10 cellular contexts compared by ENCODE assay signal in the genomic region with DNA sequence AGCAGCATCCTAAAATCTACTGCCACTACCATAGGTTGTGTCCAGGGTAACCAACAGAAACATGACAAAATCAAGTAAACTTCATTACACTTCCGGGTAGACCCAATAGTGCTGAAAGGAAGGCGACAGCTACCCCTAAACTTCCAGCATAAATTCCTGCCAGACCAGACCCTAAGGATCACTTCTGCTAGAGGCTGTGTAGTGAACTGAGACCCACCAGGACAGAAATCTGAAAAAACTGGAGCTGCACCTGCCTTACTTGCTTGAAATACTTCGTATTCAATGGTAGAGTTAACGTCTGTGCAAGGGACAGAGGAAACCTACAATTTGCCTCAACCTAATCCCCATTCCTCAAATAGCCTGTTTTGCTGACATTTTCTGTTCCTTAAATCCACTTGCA. TPM values are rescaled to one million over a fixed set of nuclear protein-coding genes. Genes with fewer than 3 reads are reported as not detected.
DNase-seq lines count a peak whose midpoint lies in the region; ATAC-seq and TF ChIP-seq lines count a peak whose summit lies in the region.
"Had no signal": no experiment of that assay in that cellular context is flagged by ENCODE, and none has a peak within 500 bp of the region (broad histone marks: within the 10 kb centered on the region; RNA-seq: fewer than 3 reads in every experiment).

No MANE protein-coding gene starts in this region.

- H3K27me3 ChIP-seq in CD4-positive, alpha-beta T cell (ENCODE audit: control insufficient read depth, insufficient read depth, low read length), result no peaks in the 10 kb centered on the region
- H3K27me3 ChIP-seq in HL-60 (ENCODE audit: insufficient read depth, poor library complexity, severe bottlenecking), result no peaks in the 10 kb centered on the region
- H3K27me3 ChIP-seq in mucosa of rectum (ENCODE audit: control insufficient read depth in 2 of 2, insufficient read depth in 2 of 2, low read length in 2 of 2), result no peaks in the 10 kb centered on the region

- H3K27ac ChIP-seq in CD4-positive, alpha-beta T cell (ENCODE audit: low read depth, low read length), result peak overlapping the region; percentile 99
- H3K27ac ChIP-seq in HL-60 (replicated peaks) (peak overlapping the region; percentile 89), mucosa of rectum (ENCODE audit: low read depth in 2 of 2, low read length in 2 of 2) (peak overlapping the region; percentile 99 to 100)

- peaks cover 47% of the 10 kb centered on the region for H3K36me3 Mint-ChIP-seq in CD4-positive, alpha-beta T cell (ENCODE audit: low read depth)
- H3K36me3 Mint-ChIP-seq in activated T-helper 17 cell treated with anti-CD3 and anti-CD28 coated beads, Interleukin-2, amount 50 U/mL, for 72 hours (ENCODE audit: low read depth), result peaks cover 99% of the 10 kb centered on the region

- CTCF ChIA-PET in CD4-positive, alpha-beta T cell (lab: Charles Lee), result no interaction called here

- H3K4me1 ChIP-seq in mucosa of rectum (ENCODE audit: control insufficient read depth in 2 of 2, insufficient read depth in 2 of 2, low read length in 2 of 2), result peaks cover 18 to 25% of the 10 kb centered on the region in 2 donors

- H3K36me3 ChIP-seq in mucosa of rectum (ENCODE audit: control insufficient read depth in 2 of 2, insufficient read depth in 2 of 2, low read length in 2 of 2), result peaks cover 2 to 4% of the 10 kb centered on the region in 2 donors

- H3K9me3 ChIP-seq in CD4-positive, alpha-beta T cell (ENCODE audit: control insufficient read depth, low read length), result no peaks in the 10 kb centered on the region
- H3K9me3 ChIP-seq in mucosa of rectum (ENCODE audit: control insufficient read depth in 2 of 2, low read length in 2 of 2), result no peaks in the 10 kb centered on the region
- H3K9me3 ChIP-seq: mucosa of descending colon had no signal

- H3K9ac ChIP-seq in mucosa of rectum (ENCODE audit: low read depth in 1 of 2, low read length in 2 of 2), result peak overlapping the region; percentile 42 to 98

- H3K4me3 ChIP-seq in HL-60 (replicated peaks; ENCODE audit: insufficient read depth, low read length) (no peak overlapping the region), mucosa of rectum (ENCODE audit: low read length in 2 of 2) (peak overlapping the region in 1 of 2 donors; percentile 91)

- H3K27me3 Mint-ChIP-seq in CD4-positive, alpha-beta T cell, result no peaks in the 10 kb centered on the region
- H3K27me3 Mint-ChIP-seq in activated T-helper 17 cell treated with anti-CD3 and anti-CD28 coated beads, Interleukin-2, amount 50 U/mL, for 72 hours, result no peaks in the 10 kb centered on the region

- H3K4me1 Mint-ChIP-seq in CD4-positive, alpha-beta T cell (ENCODE audit: low read depth), result peaks cover 76% of the 10 kb centered on the region
- peaks cover 42% of the 10 kb centered on the region for H3K4me1 Mint-ChIP-seq in activated T-helper 17 cell treated with anti-CD3 and anti-CD28 coated beads, Interleukin-2, amount 50 U/mL, for 72 hours

- peak overlapping the region; percentile 88 for H3K4me3 Mint-ChIP-seq in CD4-positive, alpha-beta T cell
- H3K4me3 Mint-ChIP-seq in activated T-helper 17 cell treated with anti-CD3 and anti-CD28 coated beads, Interleukin-2, amount 50 U/mL, for 72 hours, result peak overlapping the region; percentile 93

- no peak for DNase-seq in CD4-positive, alpha-beta T cell
- DNase-seq in HL-60 (ENCODE audit: low read depth in 1 of 2, low spot score in 1 of 2), result no peak
- no peak for DNase-seq in nucleus accumbens (lab: John Stamatoyannopoulos, UW)
- DNase-seq: mucosa of descending colon, NCI-H187 had no signal

- ATAC-seq in CD4-positive, alpha-beta T cell (ENCODE audit: poor library complexity), result no peak
- ATAC-seq in activated T-helper 17 cell treated with anti-CD3 and anti-CD28 coated beads, Interleukin-2, amount 50 U/mL, for 72 hours (replicated peaks), result no peak
- no peak for ATAC-seq in GM19035 (IDR thresholded peaks at IDR 0.05; ENCODE audit: unreplicated experiment)
- ATAC-seq in GM18511 (IDR thresholded peaks at IDR 0.05; ENCODE audit: unreplicated experiment), result no peak
- ATAC-seq in HG03139 (IDR thresholded peaks at IDR 0.05; ENCODE audit: unreplicated experiment), result no peak

- POLR2A ChIA-PET in CD4-positive, alpha-beta T cell (lab: Charles Lee), result no interaction called here

- peak overlapping the region; percentile 94 for H3K27ac Mint-ChIP-seq in CD4-positive, alpha-beta T cell
- H3K27ac Mint-ChIP-seq in activated T-helper 17 cell treated with anti-CD3 and anti-CD28 coated beads, Interleukin-2, amount 50 U/mL, for 72 hours, result peak overlapping the region; percentile 97

- no peaks in the 10 kb centered on the region for H3K9me3 Mint-ChIP-seq in CD4-positive, alpha-beta T cell
- no peaks in the 10 kb centered on the region for H3K9me3 Mint-ChIP-seq in activated T-helper 17 cell treated with anti-CD3 and anti-CD28 coated beads, Interleukin-2, amount 50 U/mL, for 72 hours

- no peak for TF ChIP-seq CTCF in CD4-positive, alpha-beta T cell (IDR thresholded peaks at IDR 0.05)
- TF ChIP-seq CTCF in HL-60 (IDR thresholded peaks at IDR 0.05; ENCODE audit: insufficient read depth, low read length), result no peak

- intact Hi-C loops in CD4-positive, alpha-beta T cell (cut with DNase I, micrococcal nuclease), result loop anchor here (5.0 to 10.0 kb wide), 4 partner anchors 110 to 930 kb away; a partner anchor contains a TSS

RNA-seq across cellular contexts. Expression of a gene that starts 1.0 kb away (rescaled TPM):
- 100 to 1,000 TPM; 109 to 112 TPM for total RNA-seq in CD4-positive, alpha-beta T cell
- total RNA-seq in activated T-helper 17 cell treated with anti-CD3 and anti-CD28 coated beads, Interleukin-2, amount 50 U/mL, for 72 hours, result 10 to 100 TPM; 33.1 to 40.1 TPM

RNA-seq across cellular contexts. Expression of a gene that starts 6.3 kb away (rescaled TPM):
- total RNA-seq in CD4-positive, alpha-beta T cell, result 1 to 10 TPM; 5.6 to 6.9 TPM
- 100 to 1,000 TPM; 179 to 230 TPM for total RNA-seq in activated T-helper 17 cell treated with anti-CD3 and anti-CD28 coated beads, Interleukin-2, amount 50 U/mL, for 72 hours

Comparison
In these comparisons a context has a peak if more than half of its experiments do, and no peak if none do; other contexts are left out.
1. RNA of a gene that starts 6.3 kb away (total RNA-seq): 179 to 230 TPM in activated T-helper 17 cell treated with anti-CD3 and anti-CD28 coated beads, Interleukin-2, amount 50 U/mL, for 72 hours; 5.6 to 6.9 TPM in CD4-positive, alpha-beta T cell; every median in the first group is over 10 times any median in the second.
2. Peak in every context shown above with its lines, with median percentiles within 50 percentile points of each other: H3K27ac ChIP-seq.